In genomic region chr9:35000535-35001284, GRCh38 we compare ENCODE assay signal across 1 cellular context.
TF ChIP-seq lines count a peak whose summit lies in the region.

No MANE protein-coding gene starts in this region.

TF ChIP-seq in K562, 482 proteins besides CTCF, POLR2A, EP300 and RAD21 (continued from another document and continues in another):
- TF ChIP-seq ARID4B (CRISPR knock-in tag; IDR thresholded peaks at IDR 0.05) (no peak), CBFA2T3 (IDR thresholded peaks at IDR 0.05) (peak; percentile 75), ZNF609 (CRISPR knock-in tag; IDR thresholded peaks at IDR 0.05; ENCODE audit: borderline replicate concordance) (no peak), SOX6 (IDR thresholded peaks at IDR 0.05) (peak; percentile 67; the same call in 1 of the 2 replicates), RNF2 (IDR thresholded peaks at IDR 0.05) (peak; percentile 60; the same call in 1 of the 2 replicates), MEIS2 (IDR thresholded peaks at IDR 0.05; ENCODE audit: partially characterized antibody) (peak; percentile 46), STAT6 (CRISPR knock-in tag; IDR thresholded peaks at IDR 0.05) (no peak), ZBTB33 (CRISPR knock-in tag; IDR thresholded peaks at IDR 0.05) (no peak), HMBOX1 (IDR thresholded peaks at IDR 0.05) (peak; percentile 72), CEBPB (tag; IDR thresholded peaks at IDR 0.05) (peak; percentile 77), FOSL1 (tag; conservative IDR thresholded peaks at IDR 0.05) (peak; percentile 83), ESRRB (CRISPR knock-in tag; IDR thresholded peaks at IDR 0.05; ENCODE audit: borderline replicate concordance) (no peak), PKNOX1 (IDR thresholded peaks at IDR 0.05) (no peak), ZNF174 (CRISPR knock-in tag; IDR thresholded peaks at IDR 0.05) (no peak), STAG1 (CRISPR knock-in tag; IDR thresholded peaks at IDR 0.05; ENCODE audit: borderline replicate concordance) (no peak), ARID1B (IDR thresholded peaks at IDR 0.05) (peak; percentile 85), CCNT2 (IDR thresholded peaks at IDR 0.05; ENCODE audit: borderline replicate concordance, extremely low read depth, insufficient read length, low read depth, low read length) (peak; percentile 26), HDGF (IDR thresholded peaks at IDR 0.05) (no peak), SRSF3 (IDR thresholded peaks at IDR 0.05; ENCODE audit: insufficient read depth, low read length) (no peak), COPS2 (conservative IDR thresholded peaks at IDR 0.05) (no peak), NCOR1 (IDR thresholded peaks at IDR 0.05) (peak; percentile 45; the same call in 1 of the 2 replicates), LEF1 (IDR thresholded peaks at IDR 0.05) (no peak), SMARCA4 (IDR thresholded peaks at IDR 0.05) (peak; percentile 81), ZNF561 (CRISPR knock-in tag; conservative IDR thresholded peaks at IDR 0.05) (no peak), ZNF436 (CRISPR knock-in tag; IDR thresholded peaks at IDR 0.05) (no peak), TBP (optimal IDR thresholded peaks at IDR 0.05; ENCODE audit: low read depth, low read length) (no peak), MEF2D (tag; conservative IDR thresholded peaks at IDR 0.05; ENCODE audit: low read depth) (no peak), ZNF583 (CRISPR knock-in tag; IDR thresholded peaks at IDR 0.05) (no peak), XRCC5 (IDR thresholded peaks at IDR 0.05; ENCODE audit: low read depth, low read length) (no peak), CBFA2T2 (conservative IDR thresholded peaks at IDR 0.05) (peak; percentile 55), ETV1 (tag; conservative IDR thresholded peaks at IDR 0.05; ENCODE audit: low read depth) (peak; percentile 71), DPF2 (IDR thresholded peaks at IDR 0.05) (peak; percentile 71), EHMT2 (IDR thresholded peaks at IDR 0.05) (0 out of 2 replicates have a peak, but pooled peaks have one; percentile 24), MTF1 (CRISPR knock-in tag; IDR thresholded peaks at IDR 0.05; ENCODE audit: borderline replicate concordance) (no peak), CLOCK (CRISPR knock-in tag; IDR thresholded peaks at IDR 0.05; ENCODE audit: borderline replicate concordance) (no peak), GATA2 (CRISPR knock-in tag; IDR thresholded peaks at IDR 0.05) (peak; percentile 30; the same call in 1 of the 2 replicates), ZBTB11 (CRISPR knock-in tag; IDR thresholded peaks at IDR 0.05) (0 out of 6 replicates have a peak, but pooled peaks of 1 of the 3 experiments have one; percentile 16)
